In the genomic region with DNA sequence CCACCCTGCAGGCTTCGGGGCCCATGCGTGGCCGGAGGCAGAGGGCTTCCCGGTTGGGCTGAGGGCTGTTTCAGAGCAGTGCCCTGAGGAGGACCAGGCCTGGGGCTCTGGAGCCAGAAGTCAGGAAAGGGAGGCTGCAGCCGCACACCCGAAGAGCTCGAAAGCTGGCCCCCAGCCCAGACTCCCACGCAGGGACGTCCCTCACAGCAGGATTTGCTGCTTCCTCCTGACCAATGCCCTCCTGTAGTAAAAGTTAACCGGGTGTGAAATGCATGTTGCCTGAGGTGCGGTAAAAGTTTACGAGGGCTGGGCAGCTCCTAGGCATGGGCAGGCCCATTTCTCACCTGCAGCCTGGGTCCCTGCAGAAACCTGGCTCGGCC, we compare ENCODE assay signal across 12 cellular contexts.
DNase-seq lines count a peak whose midpoint lies in the region; TF ChIP-seq lines count a peak whose summit lies in the region.
"Had no signal": no experiment of that assay in that cellular context is flagged by ENCODE, and none has a peak within 500 bp of the region (broad histone marks: within the 10 kb centered on the region; RNA-seq: fewer than 3 reads in every experiment).

No MANE protein-coding gene starts in this region.

- TF ChIP-seq POLR2A in thyroid gland (IDR thresholded peaks at IDR 0.05) (no peak), lower leg skin (IDR thresholded peaks at IDR 0.05) (no peak)

- DNase-seq in NT2/D1 (ENCODE audit: low read depth, low spot score) (no peak), thyroid gland (peak; percentile 91 to 92), GM13977 (ENCODE audit: low spot score) (no peak), hippocampal formation (lab: John Stamatoyannopoulos, UW) (no peak), cerebellum (ENCODE audit: low spot score) (no peak), lower leg skin (ENCODE audit: low spot score in 2 of 2) (no peak)
- DNase-seq: activated CD4-positive, alpha-beta T cell treated with anti-CD3 and anti-CD28 coated beads for 1 hour; NCI-H1694 had no signal

- peaks cover 35% of the 10 kb centered on the region for H3K4me1 ChIP-seq in NT2/D1 (ENCODE audit: insufficient read depth, insufficient read length)
- H3K4me1 ChIP-seq in esophagus (ENCODE audit: control insufficient read depth in 2 of 2, insufficient read depth in 2 of 2, low read length in 1 of 2): peaks cover 0 to 2% of the 10 kb centered on the region in 2 donors
- peaks cover 19% of the 10 kb centered on the region for H3K4me1 ChIP-seq in mesodermal cell (ENCODE audit: control insufficient read depth, insufficient read depth, low read length, poor library complexity, severe bottlenecking)
- H3K4me1 ChIP-seq in thyroid gland: peaks cover 69 to 85% of the 10 kb centered on the region in 2 donors

- no peak overlapping the region for H3K4me3 ChIP-seq in NT2/D1 (ENCODE audit: insufficient read length, low read depth)
- no peak overlapping the region for H3K4me3 ChIP-seq in esophagus (ENCODE audit: low read depth in 1 of 2, low read length in 2 of 2)
- H3K4me3 ChIP-seq in mesodermal cell (ENCODE audit: extremely low read depth, insufficient read depth, low read length, poor library complexity, severe bottlenecking): no peak overlapping the region
- no peak overlapping the region for H3K4me3 ChIP-seq in thyroid gland (replicated peaks in 1 of 3)
- H3K4me3 ChIP-seq in lower leg skin (ENCODE audit: low read depth, poor library complexity, severe bottlenecking): no peak overlapping the region
- H3K4me3 ChIP-seq: psoas muscle had no signal

- WGBS in esophagus, 2 donors: 35 to 40% methylated on average over 13 of the region's 13 CpGs
- WGBS in mesodermal cell (ENCODE audit: insufficient coverage in 2 of 2), 2 experiments: 36 to 44% methylated on average over 11 to 13 of the region's 13 CpGs
- 4 to 16% methylated on average over 9 of the region's 13 CpGs for WGBS in thyroid gland, 2 donors
- WGBS in lower leg skin, 2 donors: 11 to 33% methylated on average over 6 to 13 of the region's 13 CpGs

- in situ Hi-C loops in GM13977 (cut with MboI; ENCODE audit: low pct_unique_long_range_greater_than_20kb, low sequenced_read_pairs, unreplicated experiment): no loop called here

- no peaks in the 10 kb centered on the region for H3K27me3 ChIP-seq in NT2/D1 (ENCODE audit: insufficient read depth, insufficient read length)
- H3K27me3 ChIP-seq in esophagus (ENCODE audit: control insufficient read depth in 1 of 2, insufficient read depth in 2 of 2, low read length in 2 of 2): no peaks in the 10 kb centered on the region
- H3K27me3 ChIP-seq in thyroid gland: no peaks in the 10 kb centered on the region

- intact Hi-C loops in thyroid gland (cut with DNase I) (no loop called here), lower leg skin (cut with DNase I; ENCODE audit: low total_unique reads) (no loop called here)

- H3K27ac ChIP-seq in esophagus (ENCODE audit: low read depth in 2 of 2, low read length in 1 of 2): peak overlapping the region; percentile 62 to 83
- peak overlapping the region; percentile 51 for H3K27ac ChIP-seq in mesodermal cell (ENCODE audit: low read depth, low read length, severe bottlenecking)
- peak overlapping the region; percentile 77 to 94 (median 88) for H3K27ac ChIP-seq in thyroid gland
- H3K27ac ChIP-seq: RWPE1 had no signal

- no peaks in the 10 kb centered on the region for H3K9me3 ChIP-seq in NT2/D1 (ENCODE audit: insufficient read depth, low read length)
- H3K9me3 ChIP-seq in esophagus (ENCODE audit: control insufficient read depth in 2 of 2, insufficient read depth in 1 of 2, low read depth in 1 of 2, low read length in 1 of 2): no peaks in the 10 kb centered on the region
- no peaks in the 10 kb centered on the region for H3K9me3 ChIP-seq in mesodermal cell (ENCODE audit: control insufficient read depth, low read length)
- H3K9me3 ChIP-seq in thyroid gland: no peaks in the 10 kb centered on the region
- H3K9me3 ChIP-seq: psoas muscle had no signal

- peak overlapping the region; percentile 64 for H3K9ac ChIP-seq in NT2/D1 (ENCODE audit: insufficient read length, low read depth)

- TF ChIP-seq CTCF in thyroid gland (IDR thresholded peaks at IDR 0.05) (no peak), GM13977 (IDR thresholded peaks at IDR 0.05; ENCODE audit: extremely low read depth, insufficient read depth, missing control alignments) (no peak), lower leg skin (IDR thresholded peaks at IDR 0.05) (no peak)

- H3K36me3 ChIP-seq in NT2/D1 (ENCODE audit: insufficient read depth, insufficient read length, low read length): no peaks in the 10 kb centered on the region
- no peaks in the 10 kb centered on the region for H3K36me3 ChIP-seq in esophagus (ENCODE audit: control insufficient read depth in 2 of 2, insufficient read depth in 2 of 2, low read length in 1 of 2)
- H3K36me3 ChIP-seq in mesodermal cell (ENCODE audit: control insufficient read depth, insufficient read depth, low read length): no peaks in the 10 kb centered on the region
- no peaks in the 10 kb centered on the region for H3K36me3 ChIP-seq in thyroid gland

Comparison
In these comparisons a context has a peak if more than half of its experiments do, and no peak if none do; other contexts are left out.
1. DNase-seq: peak in thyroid gland (2 of 2); none in NT2/D1 (single experiment), GM13977 (single experiment), hippocampal formation (0 of 2), cerebellum (single experiment) and lower leg skin (0 of 2).
2. Peak in every context shown above with its lines, with median percentiles within 50 percentile points of each other: H3K27ac ChIP-seq.